Comparison of ENCODE assay signal across 20 cellular contexts in the genomic region with DNA sequence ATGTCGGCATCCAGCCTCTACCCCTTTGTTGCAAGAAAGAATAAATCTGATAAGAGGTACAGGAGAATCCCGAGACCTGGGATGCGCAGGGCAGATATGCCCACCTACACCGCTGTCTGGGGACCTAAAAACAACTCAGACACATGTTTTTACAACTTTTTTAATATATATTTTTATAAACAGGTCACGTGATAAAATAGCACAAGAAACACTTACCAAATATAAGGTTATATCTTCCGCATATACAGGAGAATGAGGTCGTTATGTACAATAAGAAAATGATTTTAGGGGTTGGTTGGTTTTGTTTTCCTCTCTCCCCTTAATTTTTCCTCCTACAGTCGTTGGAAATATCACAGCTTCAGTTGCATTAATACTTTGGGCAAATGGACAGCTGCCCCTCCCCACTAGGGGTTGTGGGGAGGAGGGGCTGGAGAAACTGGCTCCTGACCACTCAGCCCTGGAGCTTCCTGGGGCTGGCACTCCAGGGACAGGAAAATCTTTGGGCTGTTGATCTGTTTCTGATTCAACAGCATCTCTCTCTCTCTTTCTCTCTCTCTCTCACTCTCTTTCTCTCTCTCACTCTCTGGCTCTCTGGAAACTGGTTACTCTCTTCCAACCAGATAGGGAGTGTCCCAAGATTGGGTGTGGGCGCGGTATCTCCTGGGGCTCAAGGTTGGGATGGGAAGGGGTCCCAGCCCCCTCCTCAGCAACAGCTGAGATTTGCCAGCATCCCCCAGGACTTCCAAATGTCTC. TPM values are rescaled to one million over a fixed set of nuclear protein-coding genes. Genes with fewer than 3 reads are reported as not detected.
DNase-seq lines count a peak whose midpoint lies in the region; FAIRE-seq and TF ChIP-seq lines count a peak whose summit lies in the region.
"Had no signal": no experiment of that assay in that cellular context is flagged by ENCODE, and none has a peak within 500 bp of the region (broad histone marks: within the 10 kb centered on the region; RNA-seq: fewer than 3 reads in every experiment).

No MANE protein-coding gene starts in this region.

- no peak for FAIRE-seq in astrocyte (lab: Jason Lieb, UNC)

- H3K4me1 ChIP-seq in astrocyte (ENCODE audit: insufficient read depth, low read length), result peaks cover 5% of the 10 kb centered on the region
- no peaks in the 10 kb centered on the region for H3K4me1 ChIP-seq in SJCRH30

- no peak overlapping the region for H3K27ac ChIP-seq in astrocyte (ENCODE audit: low read depth, low read length)
- H3K27ac ChIP-seq in SJCRH30, result no peak overlapping the region
- H3K27ac ChIP-seq: adrenal gland, hepatocyte had no signal

- H3K9me3 ChIP-seq in astrocyte (ENCODE audit: insufficient read depth, low read depth, low read length) (no peaks in the 10 kb centered on the region), SJCRH30 (replicated peaks) (no peaks in the 10 kb centered on the region)
- H3K9me3 ChIP-seq: adrenal gland, SK-N-SH had no signal

- TF ChIP-seq CTCF in astrocyte (IDR thresholded peaks at IDR 0.05; ENCODE audit: insufficient read depth, low read depth, low read length) (no peak), nephron progenitor cell (IDR thresholded peaks at IDR 0.05) (no peak)

- H3K4me1 Mint-ChIP-seq in activated CD4-positive, alpha-beta T cell treated with anti-CD3 and anti-CD28 coated beads, Interleukin-2, amount 10 ng/mL, durations not matched to agents 24 days and 14 days, result peaks cover 16% of the 10 kb centered on the region
- H3K4me1 Mint-ChIP-seq in astrocyte (ENCODE audit: low read depth, unreplicated experiment) (peaks cover 2% of the 10 kb centered on the region), nephron progenitor cell (peaks cover 24% of the 10 kb centered on the region)

- H3K4me3 ChIP-seq in astrocyte (ENCODE audit: insufficient read depth, low read depth, low read length) (no peak overlapping the region), SJCRH30 (no peak overlapping the region)
- H3K4me3 ChIP-seq: adrenal gland, hepatocyte had no signal

- H3K9ac ChIP-seq in astrocyte (ENCODE audit: low read length), result no peak overlapping the region
- H3K9ac ChIP-seq: SK-N-SH had no signal

- no peak overlapping the region for H3K4me2 ChIP-seq in astrocyte (ENCODE audit: low read length)
- H3K4me2 ChIP-seq: hepatocyte, SK-N-SH had no signal

- no peak overlapping the region for H3K27ac Mint-ChIP-seq in activated CD4-positive, alpha-beta T cell treated with anti-CD3 and anti-CD28 coated beads, Interleukin-2, amount 10 ng/mL, durations not matched to agents 24 days and 14 days
- no peak overlapping the region for H3K27ac Mint-ChIP-seq in astrocyte (ENCODE audit: unreplicated experiment)
- H3K27ac Mint-ChIP-seq in nephron progenitor cell, result no peak overlapping the region
- H3K27ac Mint-ChIP-seq: activated T-cell treated with anti-CD3 and anti-CD28 coated beads, Interleukin-2, amount 50 U/mL, for 24 hours had no signal

- H3K36me3 Mint-ChIP-seq in activated CD4-positive, alpha-beta T cell treated with anti-CD3 and anti-CD28 coated beads, Interleukin-2, amount 10 ng/mL, durations not matched to agents 24 days and 14 days (ENCODE audit: low read depth), result no peaks in the 10 kb centered on the region
- peaks cover 2% of the 10 kb centered on the region for H3K36me3 Mint-ChIP-seq in astrocyte (ENCODE audit: low read depth, unreplicated experiment)
- no peaks in the 10 kb centered on the region for H3K36me3 Mint-ChIP-seq in nephron progenitor cell (ENCODE audit: low read depth)

- no peak overlapping the region for H2AFZ ChIP-seq in astrocyte (ENCODE audit: low read depth, low read length)
- H2AFZ ChIP-seq: hepatocyte had no signal

- H3K36me3 ChIP-seq in astrocyte (ENCODE audit: insufficient read depth, low read length), result no peaks in the 10 kb centered on the region
- H3K36me3 ChIP-seq in SJCRH30, result no peaks in the 10 kb centered on the region

- intact Hi-C loops in activated CD4-positive, alpha-beta T cell treated with anti-CD3 and anti-CD28 coated beads, Interleukin-2, amount 10 ng/mL, durations not matched to agents 24 days and 14 days (cut with micrococcal nuclease), result no loop called here

- H3K27me3 ChIP-seq in astrocyte (ENCODE audit: insufficient read depth, low read length), result peaks cover 10% of the 10 kb centered on the region
- H3K27me3 ChIP-seq in SJCRH30, result no peaks in the 10 kb centered on the region

- DNase-seq in activated CD4-positive, alpha-beta T cell treated with anti-CD3 and anti-CD28 coated beads, Interleukin-2, amount 10 ng/mL, durations not matched to agents 24 days and 14 days, result no peak
- no peak for DNase-seq in activated CD4-positive, alpha-beta T cell treated with anti-CD3 and anti-CD28 coated beads for 4 hours
- DNase-seq in astrocyte (ENCODE audit: low read depth), result no peak
- DNase-seq in nephron progenitor cell, result no peak
- DNase-seq in SJCRH30, result no peak
- no peak for DNase-seq in AG08396 (ENCODE audit: low spot score)
- DNase-seq: activated CD4-positive, alpha-beta T cell treated with anti-CD3 and anti-CD28 coated beads, Interleukin-2, amount 50 U/mL, for 48 hours; activated T-cell treated with anti-CD3 and anti-CD28 coated beads, Interleukin-2, amount 50 U/mL, for 24 hours; adrenal gland; central memory CD4-positive, alpha-beta T cell; effector CD4-positive, alpha-beta T cell; KG1; midbrain; NCI-H1092; NCI-H69; PC-3; SK-N-SH; stimulated activated CD4-positive, alpha-beta T cell treated with anti-CD3 and anti-CD28 coated beads, Interleukin-2, amount 100 ng/mL, for 24 hours had no signal

- H4K20me1 ChIP-seq in astrocyte (ENCODE audit: insufficient read depth, low read length), result no peaks in the 10 kb centered on the region

- peaks cover 17% of the 10 kb centered on the region for H3K27me3 Mint-ChIP-seq in activated CD4-positive, alpha-beta T cell treated with anti-CD3 and anti-CD28 coated beads, Interleukin-2, amount 10 ng/mL, durations not matched to agents 24 days and 14 days
- H3K27me3 Mint-ChIP-seq in astrocyte (ENCODE audit: low read depth, unreplicated experiment) (peaks cover 25% of the 10 kb centered on the region), nephron progenitor cell (ENCODE audit: low read depth, poor library complexity) (peaks cover 68% of the 10 kb centered on the region)
- H3K27me3 Mint-ChIP-seq: activated T-cell treated with anti-CD3 and anti-CD28 coated beads, Interleukin-2, amount 50 U/mL, for 24 hours had no signal

- peaks cover 19% of the 10 kb centered on the region for H3K79me2 ChIP-seq in astrocyte (ENCODE audit: insufficient read depth, low read length)

- peak overlapping the region; percentile 45 for H3K4me3 Mint-ChIP-seq in activated CD4-positive, alpha-beta T cell treated with anti-CD3 and anti-CD28 coated beads, Interleukin-2, amount 10 ng/mL, durations not matched to agents 24 days and 14 days
- H3K4me3 Mint-ChIP-seq in astrocyte (ENCODE audit: unreplicated experiment), result peak overlapping the region; percentile 50
- H3K4me3 Mint-ChIP-seq in nephron progenitor cell, result peak overlapping the region; percentile 92

- H3K9me3 Mint-ChIP-seq in activated CD4-positive, alpha-beta T cell treated with anti-CD3 and anti-CD28 coated beads, Interleukin-2, amount 10 ng/mL, durations not matched to agents 24 days and 14 days, result peaks cover 4% of the 10 kb centered on the region
- no peaks in the 10 kb centered on the region for H3K9me3 Mint-ChIP-seq in astrocyte (ENCODE audit: unreplicated experiment)
- H3K9me3 Mint-ChIP-seq in nephron progenitor cell, result peaks cover 3% of the 10 kb centered on the region
- H3K9me3 Mint-ChIP-seq: activated T-cell treated with anti-CD3 and anti-CD28 coated beads, Interleukin-2, amount 50 U/mL, for 24 hours had no signal

RNA-seq across cellular contexts. Expression of gene WDR24, which starts 2.3 kb away (rescaled TPM):
- total RNA-seq in activated CD4-positive, alpha-beta T cell treated with anti-CD3 and anti-CD28 coated beads, Interleukin-2, amount 10 ng/mL, durations not matched to agents 24 days and 14 days, result 22.4 and 24.1 TPM in 2 replicates
- total RNA-seq in astrocyte, result 8.2 and 9.5 TPM in 2 replicates
- 5.6 and 6.2 TPM in 2 replicates for total RNA-seq in SJCRH30 (2014; rRNA removed; shearing (Covaris generic))

RNA-seq across cellular contexts. Expression of gene JMJD8, which starts 8.4 kb away (rescaled TPM):
- total RNA-seq in activated CD4-positive, alpha-beta T cell treated with anti-CD3 and anti-CD28 coated beads, Interleukin-2, amount 10 ng/mL, durations not matched to agents 24 days and 14 days, result 60.3 and 61.1 TPM in 2 replicates
- total RNA-seq in astrocyte, result 24.6 and 26.8 TPM in 2 replicates
- 22.7 and 23.4 TPM in 2 replicates for total RNA-seq in SJCRH30 (2014; rRNA removed; shearing (Covaris generic))

RNA-seq across cellular contexts. Expression of gene STUB1, which starts 12.3 kb away (rescaled TPM):
- total RNA-seq in activated CD4-positive, alpha-beta T cell treated with anti-CD3 and anti-CD28 coated beads, Interleukin-2, amount 10 ng/mL, durations not matched to agents 24 days and 14 days, result 90.2 and 93.8 TPM in 2 replicates
- total RNA-seq in astrocyte, result 138 and 140 TPM in 2 replicates
- total RNA-seq in SJCRH30 (2014; rRNA removed; shearing (Covaris generic)), result 46.0 and 49.2 TPM in 2 replicates

RNA-seq across cellular contexts. Expression of gene FBXL16, which starts 13.1 kb away (rescaled TPM):
- 6.4 and 6.8 TPM in 2 replicates for total RNA-seq in activated CD4-positive, alpha-beta T cell treated with anti-CD3 and anti-CD28 coated beads, Interleukin-2, amount 10 ng/mL, durations not matched to agents 24 days and 14 days
- 3.7 and 5.2 TPM in 2 replicates for total RNA-seq in astrocyte
- 1.7 and 1.8 TPM in 2 replicates for total RNA-seq in SJCRH30 (2014; rRNA removed; shearing (Covaris generic))
- total RNA-seq: subcutaneous adipose tissue had no signal

RNA-seq across cellular contexts. Expression of gene RHBDL1, which starts 17.1 kb away (rescaled TPM):
- 1.1 and 1.2 TPM in 2 replicates for total RNA-seq in activated CD4-positive, alpha-beta T cell treated with anti-CD3 and anti-CD28 coated beads, Interleukin-2, amount 10 ng/mL, durations not matched to agents 24 days and 14 days
- 4.0 and 4.9 TPM in 2 replicates for total RNA-seq in astrocyte
- 0.94 and 2.5 TPM in 2 replicates for total RNA-seq in SJCRH30 (2014; rRNA removed; shearing (Covaris generic))
